In the genomic region with DNA sequence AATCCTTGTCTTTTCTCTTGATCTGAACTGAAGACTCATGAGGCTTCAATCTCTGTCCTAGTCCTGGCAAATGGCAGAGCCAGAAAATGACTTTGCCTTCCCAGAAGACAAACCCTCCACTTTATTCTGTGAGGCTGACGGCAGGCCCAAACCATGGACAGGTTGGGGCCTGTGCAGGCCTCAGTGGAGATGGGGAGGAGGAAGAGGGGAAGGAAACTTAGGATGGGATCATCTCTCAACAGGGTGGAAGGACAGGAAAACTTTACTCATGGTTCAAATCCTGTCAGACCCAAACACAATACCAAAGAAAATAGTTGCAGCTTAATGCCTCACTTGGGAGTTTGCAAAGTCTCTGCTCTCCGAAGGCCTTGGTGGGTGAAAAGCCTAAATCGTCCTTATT, we compare ENCODE assay signal across 1 cellular context.
A peak's percentile ranks its signal among the peaks of the same experiment; 100 is the strongest.
TF ChIP-seq lines count a peak whose summit lies in the region.

No MANE protein-coding gene starts in this region.

TF ChIP-seq in K562, 482 proteins besides CTCF, POLR2A, EP300 and RAD21:
- TF ChIP-seq ZBTB8A (IDR thresholded peaks at IDR 0.05; ENCODE audit: partially characterized antibody) (no peak), CHD2 (IDR thresholded peaks at IDR 0.05; ENCODE audit: low read depth, low read length) (0 out of 2 replicates have a peak, but pooled peaks have one; percentile 17)
TF ChIP-seq in K562: peak in this region for 1.
